In the genomic region with DNA sequence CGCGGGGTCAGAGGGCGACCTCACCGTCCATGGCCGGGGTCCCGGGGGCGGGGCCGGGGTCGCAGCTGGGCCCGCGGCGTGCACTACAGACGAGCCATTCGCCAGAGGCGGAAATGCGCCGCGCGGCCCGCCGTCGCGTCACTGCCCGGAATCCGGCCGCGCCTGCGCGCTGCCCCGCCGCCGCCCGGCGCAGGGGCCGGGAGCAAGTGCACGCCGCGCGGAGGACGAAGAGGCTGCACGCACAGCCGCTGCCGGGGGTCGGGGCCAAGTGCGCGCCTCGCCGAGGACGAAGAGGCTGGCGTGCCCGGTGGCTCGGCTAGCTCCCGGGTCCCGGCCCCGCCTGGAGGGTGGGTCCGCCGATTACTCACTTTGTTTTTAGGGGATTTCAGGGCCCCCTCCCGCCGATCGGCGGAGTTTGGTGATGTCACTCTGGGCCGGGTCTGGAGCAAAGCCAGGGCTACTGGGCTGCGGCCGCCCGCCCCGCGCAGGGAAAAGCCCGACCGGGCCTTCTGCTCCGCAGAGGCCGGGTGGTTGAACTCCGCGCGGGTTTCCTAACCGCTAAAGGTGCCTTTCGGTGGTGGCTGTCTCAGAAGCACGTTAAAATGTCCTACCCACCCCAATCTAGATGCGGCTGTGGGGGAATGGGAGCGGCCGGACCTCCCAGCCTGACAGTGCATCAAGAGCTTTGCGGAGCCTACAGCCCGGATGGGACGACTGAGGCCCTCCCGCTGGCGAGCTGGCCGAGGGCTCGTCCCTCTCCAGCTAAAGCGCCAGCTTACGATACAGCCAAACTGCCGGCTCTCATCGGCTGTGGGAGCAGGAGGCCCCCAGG, we compare ENCODE assay signal across 8 cellular contexts. TPM values are rescaled to one million over a fixed set of nuclear protein-coding genes. Genes with fewer than 3 reads are reported as not detected.
DNase-seq lines count a peak whose midpoint lies in the region; ATAC-seq and TF ChIP-seq lines count a peak whose summit lies in the region.

A gene (minus strand): TSS at position 115 of the 832 bp plus-strand sequence. CDS start 84 bp downstream, at position 31.

- H3K27me3 ChIP-seq in adrenal gland (no peaks in the 10 kb centered on the region), heart right ventricle (no peaks in the 10 kb centered on the region), prostate gland (replicated peaks; ENCODE audit: insufficient read depth) (no peaks in the 10 kb centered on the region)

- no peak for TF ChIP-seq CTCF in GM12865 (IDR thresholded peaks at IDR 0.05; ENCODE audit: insufficient read depth, low read depth, low read length, missing control alignments)
- TF ChIP-seq CTCF in adrenal gland (IDR thresholded peaks at IDR 0.05), result peak in 2 of 6 experiments; percentile 7 to 27
- no peak for TF ChIP-seq CTCF in heart right ventricle (IDR thresholded peaks at IDR 0.05)
- TF ChIP-seq CTCF in prostate gland (IDR thresholded peaks at IDR 0.05), result peak in 2 of 4 experiments; percentile 34 to 48

- intact Hi-C loops in adrenal gland (cut with DNase I), result no loop called here
- intact Hi-C loops in heart right ventricle (cut with DNase I), result loop anchor here in 3 of 10 donors (2.0 to 5.0 kb wide), 3 partner anchors 24 to 49 kb away; a partner anchor contains a TSS
- intact Hi-C loops in prostate gland (cut with DNase I), result loop anchor here (5.0 kb wide), 1 partner anchor 86 kb away; a partner anchor contains a TSS

- ATAC-seq in HG02610 (IDR thresholded peaks at IDR 0.05; ENCODE audit: unreplicated experiment) (peak; percentile 77), heart right ventricle (peak; percentile 88 to 94 (median 90))

- DNase-seq in GM12865 (ENCODE audit: low read depth) (peak; percentile 95), NCI-H1092 treated with DMSO at 0.1 percent for 48 hours (lab: John Stamatoyannopoulos, UW) (peak; percentile 88), T-helper 1 cell (peak; percentile 77 to 90 (median 84)), adrenal gland (peak; percentile 92 to 96 (median 95)), heart right ventricle (peak; percentile 92 to 97), prostate gland (ENCODE audit: low spot score) (peak; percentile 92), ureter (ENCODE audit: low spot score) (peak; percentile 96)

- H3K4me3 ChIP-seq in GM12865 (ENCODE audit: low read depth, low read length) (peak within 1 kb of the TSS; percentile 95), adrenal gland (peak within 1 kb of the TSS; percentile 39 to 97 (median 83)), heart right ventricle (peak within 1 kb of the TSS; percentile 74 to 100 (median 92)), prostate gland (peak within 1 kb of the TSS; percentile 97 to 100)

- H3K27ac ChIP-seq in adrenal gland, result peak within 1 kb of the TSS; percentile 94 to 100 (median 98)
- peak within 1 kb of the TSS; percentile 96 to 100 (median 100) for H3K27ac ChIP-seq in heart right ventricle
- peak within 1 kb of the TSS; percentile 98 to 99 for H3K27ac ChIP-seq in prostate gland

- peak; percentile 78 to 90 for TF ChIP-seq POLR2A in adrenal gland (IDR thresholded peaks at IDR 0.05)
- TF ChIP-seq POLR2A in prostate gland (IDR thresholded peaks at IDR 0.05), result peak; percentile 92

- WGBS in adrenal gland, 4 donors, result 0 to 1% (median 1%) methylated on average over 12 to 91 of the region's 91 CpGs
- 0% methylated on average over 84 to 91 of the region's 91 CpGs for WGBS in heart right ventricle, 2 donors
- WGBS in prostate gland, result 0% methylated on average over 34 of the region's 91 CpGs

- H3K9me3 ChIP-seq in adrenal gland (replicated peaks in 1 of 3), result no peaks in the 10 kb centered on the region
- no peaks in the 10 kb centered on the region for H3K9me3 ChIP-seq in heart right ventricle
- H3K9me3 ChIP-seq in prostate gland, result no peaks in the 10 kb centered on the region

- H3K36me3 ChIP-seq in adrenal gland (replicated peaks in 1 of 2) (peaks cover 0 to 33% of the 10 kb centered on the region in 2 donors), heart right ventricle (peaks cover 3 to 39% (median 31%) of the 10 kb centered on the region in 9 donors), prostate gland (peaks cover 13 to 15% of the 10 kb centered on the region in 2 donors)

- H3K4me1 ChIP-seq in adrenal gland (replicated peaks in 1 of 2), result peaks cover 10 to 22% of the 10 kb centered on the region in 2 donors
- peaks cover 7 to 42% (median 37%) of the 10 kb centered on the region in 9 donors for H3K4me1 ChIP-seq in heart right ventricle
- H3K4me1 ChIP-seq in prostate gland (replicated peaks), result peaks cover 15% of the 10 kb centered on the region

RNA-seq across cellular contexts. Expression of the gene that starts here (rescaled TPM):
- total RNA-seq in adrenal gland (10 to 100 TPM; 31.7 to 76.2 (median 69.6) TPM), heart right ventricle (10 to 100 TPM; 30.7 to 55.2 (median 40.0) TPM), prostate gland (10 to 100 TPM; 51.8 to 98.4 TPM), ureter (97.9 TPM)
- polyA plus RNA-seq in adrenal gland (10 to 100 TPM; 38.2 to 64.6 (median 46.7) TPM), heart right ventricle (10 to 100 TPM; 28.9 to 38.3 TPM)

Comparison
In these comparisons a context has a peak if more than half of its experiments do, and no peak if none do; other contexts are left out.
1. Peak in every context shown above with its lines: DNase-seq, ATAC-seq, H3K4me3 ChIP-seq and H3K27ac ChIP-seq.